13 cellular contexts compared by ENCODE assay signal in genomic region chr9:70389642-70390266, GRCh38. TPM values are rescaled to one million over a fixed set of nuclear protein-coding genes. Genes with fewer than 3 reads are reported as not detected.
DNase-seq lines count a peak whose midpoint lies in the region; ATAC-seq, FAIRE-seq and TF ChIP-seq lines count a peak whose summit lies in the region.
"Had no signal": no experiment of that assay in that cellular context is flagged by ENCODE, and none has a peak within 500 bp of the region (broad histone marks: within the 10 kb centered on the region; RNA-seq: fewer than 3 reads in every experiment).

No MANE protein-coding gene starts in this region.

- H4K20me1 ChIP-seq in GM12878 (ENCODE audit: control insufficient read depth, insufficient read depth) = no peaks in the 10 kb centered on the region

- H3K4me2 ChIP-seq in GM12878 (ENCODE audit: control insufficient read depth, insufficient read depth) = no peak overlapping the region

- H3K27ac ChIP-seq in GM12878 (ENCODE audit: control insufficient read depth, insufficient read depth) (no peak overlapping the region), skeletal muscle tissue (ENCODE audit: low read depth, low read length) (peak overlapping the region; percentile 29), suprapubic skin (no peak overlapping the region), Peyer's patch (peak overlapping the region in 1 of 4 donors; percentile 15)

- intact Hi-C loops in GM12878 (cut with micrococcal nuclease; ENCODE audit: unreplicated experiment) = no loop called here

- no peaks in the 10 kb centered on the region for H3K79me2 ChIP-seq in GM12878 (ENCODE audit: control insufficient read depth, insufficient read depth, low read length)

- BruUV-seq in GM12878 (replicated peaks; lab: Mats Ljungman, UMichigan) = no TSS peak

- no peaks in the 10 kb centered on the region for H3K9me3 ChIP-seq in GM12878 (replicated peaks; ENCODE audit: control insufficient read depth, insufficient read depth, low read length)
- no peaks in the 10 kb centered on the region for H3K9me3 ChIP-seq in skeletal muscle tissue (ENCODE audit: control insufficient read depth in 3 of 3, low read length in 3 of 3)
- H3K9me3 ChIP-seq in suprapubic skin = no peaks in the 10 kb centered on the region
- no peaks in the 10 kb centered on the region for H3K9me3 ChIP-seq in Peyer's patch
- H3K9me3 ChIP-seq: tibial artery had no signal

- H3K36me3 ChIP-seq in GM12878 (ENCODE audit: control insufficient read depth in 2 of 2, insufficient read depth in 2 of 2, low read length in 1 of 2) = no peaks in the 10 kb centered on the region
- H3K36me3 ChIP-seq in skeletal muscle tissue (ENCODE audit: control insufficient read depth in 3 of 3, insufficient read depth in 3 of 3, low read length in 3 of 3) = peaks cover 5 to 22% (median 18%) of the 10 kb centered on the region in 3 donors
- H3K36me3 ChIP-seq in suprapubic skin = peaks cover 26% of the 10 kb centered on the region
- peaks cover 0 to 25% (median 0%) of the 10 kb centered on the region in 3 donors for H3K36me3 ChIP-seq in Peyer's patch

- RAD21 ChIA-PET in GM12878 (lab: Charles Lee; ENCODE audit: unreplicated experiment) = no interaction called here

- in situ Hi-C loops in GM12878 (cut with MboI) = no loop called here

- TF ChIP-seq EP300 in GM12878 (IDR thresholded peaks at IDR 0.05; ENCODE audit: borderline replicate concordance in 1 of 2, control insufficient read depth in 1 of 2, low read depth in 2 of 2, low read length in 2 of 2) (no peak), suprapubic skin (IDR thresholded peaks at IDR 0.05) (no peak)

- POLR2A ChIA-PET in GM12878 (lab: Charles Lee) = interaction anchor here (0.5 kb wide), 1 partner anchor 22 kb away, joined by 3 read pairs; no protein-coding TSS in a partner anchor

- 51% methylated on average over 10 of the region's 10 CpGs for WGBS in GM12878 (ENCODE audit: insufficient coverage, insufficient replicate concordance, low lambda C conversion rate, missing lambda C conversion rate)
- WGBS in suprapubic skin = 51% methylated on average over 10 of the region's 10 CpGs

- SMC1A ChIA-PET in GM12878 (lab: Charles Lee; ENCODE audit: uncharacterized antibody, unreplicated experiment) = interaction anchor here (0.5 to 1.6 kb wide), 7 partner anchors 15 to 213 kb away, joined by 3 to 6 read pairs (median 3); no protein-coding TSS in a partner anchor

- ATAC-seq in GM12878 = no peak

- CTCF ChIA-PET in GM12878 (lab: Yijun Ruan, JAX) = interaction anchor here (1.5 to 2.0 kb wide), 2 partner anchors 13 to 38 kb away, joined by 4 to 6 read pairs; no protein-coding TSS in a partner anchor

- no peaks in the 10 kb centered on the region for H3K27me3 ChIP-seq in GM12878 (replicated peaks in 1 of 2; ENCODE audit: control insufficient read depth in 2 of 2, insufficient read depth in 2 of 2, low read length in 1 of 2)
- no peaks in the 10 kb centered on the region for H3K27me3 ChIP-seq in skeletal muscle tissue (ENCODE audit: control insufficient read depth in 3 of 3, insufficient read depth in 3 of 3, low read length in 3 of 3)
- no peaks in the 10 kb centered on the region for H3K27me3 ChIP-seq in suprapubic skin
- no peaks in the 10 kb centered on the region for H3K27me3 ChIP-seq in Peyer's patch
- H3K27me3 ChIP-seq: tibial artery had no signal

- H3K4me3 ChIP-seq in GM12878 (no peak overlapping the region), skeletal muscle tissue (ENCODE audit: low read length in 3 of 3) (peak overlapping the region; percentile 1 to 9 (median 7)), suprapubic skin (no peak overlapping the region), Peyer's patch (no peak overlapping the region)
- H3K4me3 ChIP-seq: tibial artery had no signal

- no peak for TF ChIP-seq RAD21 in GM12878 (IDR thresholded peaks at IDR 0.05; ENCODE audit: insufficient read depth, low read depth, low read length)

- no peak for DNase-seq in GM12878 (ENCODE audit: low read depth, low spot score)
- DNase-seq in iPS-NIHi7 (ENCODE audit: extremely low spot score) = peak; percentile 23
- no peak for DNase-seq in suprapubic skin (ENCODE audit: low spot score in 2 of 2)
- DNase-seq in DMS153 treated with DMSO at 0.1 percent for 48 hours (lab: John Stamatoyannopoulos, UW; ENCODE audit: unreplicated experiment) = no peak
- DNase-seq in H54 (ENCODE audit: insufficient read length, low spot score) = no peak
- DNase-seq in Peyer's patch = no peak
- DNase-seq: activated CD4-positive, alpha-beta T cell treated with anti-CD3 and anti-CD28 coated beads for 1 hour; cortex of kidney; GDM1; MV-4-11; tibial artery had no signal

- no peak overlapping the region for H2AFZ ChIP-seq in GM12878 (ENCODE audit: control insufficient read depth, low read depth, low read length)

- H3K9ac ChIP-seq in GM12878 (ENCODE audit: control insufficient read depth, insufficient read depth, low read length) = no peak overlapping the region
- peak overlapping the region in 1 of 3 donors; percentile 42 for H3K9ac ChIP-seq in skeletal muscle tissue (ENCODE audit: low read depth in 1 of 3, low read length in 3 of 3)

- no peak for TF ChIP-seq CTCF in GM12878 (IDR thresholded peaks at IDR 0.05 in 2 of 3, conservative IDR thresholded peaks at IDR 0.05 in 1 of 3; ENCODE audit: control insufficient read depth in 2 of 3, extremely low read depth in 1 of 3, insufficient read depth in 1 of 3, low read depth in 3 of 3, low read length in 3 of 3)
- TF ChIP-seq CTCF in suprapubic skin (IDR thresholded peaks at IDR 0.05) = no peak
- no peak for TF ChIP-seq CTCF in Peyer's patch (IDR thresholded peaks at IDR 0.05)

- TF ChIP-seq POLR2A in GM12878 (IDR thresholded peaks at IDR 0.05; ENCODE audit: low read depth, low read length) (no peak), suprapubic skin (IDR thresholded peaks at IDR 0.05) (no peak), H54 (IDR thresholded peaks at IDR 0.05; ENCODE audit: low read depth, low read length) (no peak), Peyer's patch (IDR thresholded peaks at IDR 0.05) (no peak)

- no peak for FAIRE-seq in GM12878 (lab: Jason Lieb, UNC)
- no peak for FAIRE-seq in H54 (lab: Jason Lieb, UNC)

- no peaks in the 10 kb centered on the region for H3K4me1 ChIP-seq in GM12878 (ENCODE audit: control insufficient read depth, insufficient read depth, low read length)
- peaks cover 50 to 61% (median 58%) of the 10 kb centered on the region in 3 donors for H3K4me1 ChIP-seq in skeletal muscle tissue (ENCODE audit: control insufficient read depth in 3 of 3, insufficient read depth in 3 of 3, low read length in 3 of 3)
- H3K4me1 ChIP-seq in suprapubic skin = peaks cover 52% of the 10 kb centered on the region
- peaks cover 0 to 44% (median 4%) of the 10 kb centered on the region in 4 donors for H3K4me1 ChIP-seq in Peyer's patch

TF ChIP-seq in PFSK-1, 5 proteins besides CTCF, POLR2A, EP300 and RAD21 (continues in another document):
- TF ChIP-seq POLR2AphosphoS5 (IDR thresholded peaks at IDR 0.05; ENCODE audit: low read depth, low read length) = no peak

TF ChIP-seq in GM12878, 131 proteins besides CTCF, POLR2A, EP300 and RAD21 (continues in another document):
- TF ChIP-seq PML (IDR thresholded peaks at IDR 0.05; ENCODE audit: low read length) (no peak), REST (IDR thresholded peaks at IDR 0.05; ENCODE audit: low read depth, low read length) (peak; percentile 62; the same call in 1 of the 2 replicates), JUNB (IDR thresholded peaks at IDR 0.05) (no peak)

RNA-seq across cellular contexts. Expression of gene KLF9, which starts 24.7 kb away (rescaled TPM):
- 12.6 TPM for polyA plus RNA-seq in PFSK-1 (2012; ENCODE audit: insufficient read length, low read depth)
- total RNA-seq in GM12878 (2013; cell fraction: nucleolus; rRNA removed) = 4.6 and 5.6 TPM in 2 replicates
- total RNA-seq in GM12878 (2014; rRNA removed) (0.87 and 0.90 TPM in 2 replicates), GM12878 (2014; rRNA removed; fragmentation: Illumina TruSeq; extraction: Trizol) (0.76 and 1.1 TPM in 2 replicates), GM12878 (2021) (0.95 and 1.1 TPM in 2 replicates), skeletal muscle tissue (2.6 TPM), suprapubic skin (100 to 1,000 TPM in 3 of 4 donors, 10 to 100 TPM in 1; 90.0 to 118 (median 109) TPM), Peyer's patch (100 to 1,000 TPM in 1 of 4 donors, 10 to 100 TPM in 3; 40.6 to 124 (median 55.4) TPM)
- polyA plus RNA-seq in GM12878 (2011; ENCODE audit: low read depth) = 0.80 TPM
- polyA plus RNA-seq in GM12878 (2011; rRNA removed) (0.96 and 1.2 TPM in 2 replicates), GM12878 (2014; fragmentation: Illumina TruSeq; extraction: Trizol) (0.96 and 1.2 TPM in 2 replicates), GM12878 (2014; fragmentation: Nextera tagmentation; extraction: Ambion mirVana) (under 1 TPM; 0.35 to 0.53 TPM), GM12878 (2014; rRNA removed) (0.63 and 0.90 TPM in 2 replicates), GM12878 (2016; fragmentation: Nextera tagmentation; extraction: Ambion mirVana) (under 1 TPM; 0.09 to 0.10 TPM)
- polyA plus RNA-seq in GM12878 (2011; cell fraction: cytosol; rRNA removed) = 0.53 and 0.60 TPM in 2 replicates
- polyA plus RNA-seq in GM12878 (2011; cell fraction: nucleus; rRNA removed) = 0.39 and 0.48 TPM in 2 replicates
- 1.2 and 1.6 TPM in 2 replicates for polyA plus RNA-seq in GM12878 (2012)
- polyA minus RNA-seq in GM12878 (2011; rRNA and poly(A)+ RNA removed) = 0.95 and 1.2 TPM in 2 replicates
- polyA minus RNA-seq in GM12878 (2011; cell fraction: cytosol; rRNA and poly(A)+ RNA removed) = 0.31 and 0.40 TPM in 2 replicates
- 0.60 and 0.77 TPM in 2 replicates for polyA minus RNA-seq in GM12878 (2011; cell fraction: nucleus; rRNA and poly(A)+ RNA removed)

Comparison
In these comparisons a context has a peak if more than half of its experiments do, and no peak if none do; other contexts are left out.
1. H3K4me3 ChIP-seq: peak in skeletal muscle tissue (3 of 3); none in GM12878 (single experiment), suprapubic skin (single experiment) and Peyer's patch (0 of 4).
2. RNA of gene KLF9, which starts 24.7 kb away (total RNA-seq): 90.0 to 118 TPM in suprapubic skin and 40.6 to 124 TPM in Peyer's patch; 2.6 TPM in skeletal muscle tissue (single experiment) and 0.76 to 5.6 TPM in GM12878; every median in the first group is over 4 times any median in the second.